21 cellular contexts compared by ENCODE assay signal in genomic region chr6:53906842-53907241, GRCh38.
DNase-seq lines count a peak whose midpoint lies in the region; ATAC-seq, FAIRE-seq and TF ChIP-seq lines count a peak whose summit lies in the region.
"Had no signal": no experiment of that assay in that cellular context is flagged by ENCODE, and none has a peak within 500 bp of the region (broad histone marks: within the 10 kb centered on the region; RNA-seq: fewer than 3 reads in every experiment).

No MANE protein-coding gene starts in this region.

- no peak overlapping the region for H3K4me3 ChIP-seq in dorsolateral prefrontal cortex
- H3K4me3 ChIP-seq in HepG2 (replicated peaks in 1 of 3; ENCODE audit: insufficient read depth in 1 of 3, low read depth in 2 of 3, low read length in 3 of 3), result no peak overlapping the region
- H3K4me3 ChIP-seq in upper lobe of right lung, result no peak overlapping the region
- no peak overlapping the region for H3K4me3 ChIP-seq in adrenal gland
- H3K4me3 ChIP-seq: cardiac muscle cell, right atrium auricular region, SK-N-MC had no signal

- CTCF ChIA-PET in HepG2 (lab: Yijun Ruan, JAX; ENCODE audit: low intra/inter-chr PET ratio, low total read pairs), result no interaction called here
- CTCF ChIA-PET in activated CD8-positive, alpha-beta memory T cell treated with anti-CD3 and anti-CD28 coated beads, Interleukin-2, amount 10 ng/mL, durations not matched to agents 7 days and 5 days (lab: Charles Lee), result no interaction called here

- FAIRE-seq in HepG2 (lab: Jason Lieb, UNC), result no peak

- no peak overlapping the region for H3K18ac ChIP-seq in H9 (ENCODE audit: insufficient read length, low read depth, low read length)

- no peak overlapping the region for H3K14ac ChIP-seq in H9 (ENCODE audit: insufficient read depth, low read length)

- H3T11ph ChIP-seq in H9 (ENCODE audit: low read length), result no peak overlapping the region

- TF ChIP-seq CTCF in H9 (conservative IDR thresholded peaks at IDR 0.05) (no peak), dorsolateral prefrontal cortex (IDR thresholded peaks at IDR 0.05 in 54 of 56, conservative IDR thresholded peaks at IDR 0.05 in 2 of 56; ENCODE audit: low read depth in 1 of 56, partially characterized antibody in 56 of 56) (no peak), HepG2 (CRISPR knock-in tag; IDR thresholded peaks at IDR 0.05) (no peak), upper lobe of right lung (IDR thresholded peaks at IDR 0.05) (no peak), adrenal gland (IDR thresholded peaks at IDR 0.05) (no peak)

- no TSS peak for BruUV-seq in HepG2 (replicated peaks; lab: Mats Ljungman, UMichigan)

- H3K27me3 ChIP-seq in H9 (ENCODE audit: insufficient read depth, low read length) (no peaks in the 10 kb centered on the region), dorsolateral prefrontal cortex (no peaks in the 10 kb centered on the region), HepG2 (ENCODE audit: control insufficient read depth in 1 of 2, insufficient read depth in 2 of 2, low read length in 2 of 2) (no peaks in the 10 kb centered on the region), upper lobe of right lung (no peaks in the 10 kb centered on the region), adrenal gland (no peaks in the 10 kb centered on the region)
- H3K27me3 ChIP-seq: BE2C, cardiac muscle cell, neutrophil, right atrium auricular region had no signal

- H3K23me2 ChIP-seq in H9 (ENCODE audit: insufficient read length, low read depth, low read length, poor library complexity, severe bottlenecking), result no peaks in the 10 kb centered on the region

- no peak for TF ChIP-seq RAD21 in HepG2 (CRISPR knock-in tag; IDR thresholded peaks at IDR 0.05)

- H2BK120ac ChIP-seq in H9 (ENCODE audit: low read depth, low read length, poor library complexity, severe bottlenecking), result no peak overlapping the region

- peaks cover 14 to 42% of the 10 kb centered on the region in 2 experiments for H3K36me3 ChIP-seq in HepG2 (replicated peaks in 1 of 2; ENCODE audit: control insufficient read depth in 1 of 2, insufficient read depth in 2 of 2, low read length in 2 of 2)
- no peaks in the 10 kb centered on the region for H3K36me3 ChIP-seq in upper lobe of right lung
- H3K36me3 ChIP-seq in adrenal gland (replicated peaks in 1 of 2), result no peaks in the 10 kb centered on the region
- H3K36me3 ChIP-seq: BE2C, cardiac muscle cell had no signal

- no peak overlapping the region for H3K23ac ChIP-seq in H9 (ENCODE audit: insufficient read length, low read depth, low read length)

- DNase-seq in H9 (no peak), dorsolateral prefrontal cortex (peak in 5 of 10 donors; percentile 9 to 62 (median 47)), HepG2 (ENCODE audit: low spot score) (no peak), upper lobe of right lung (no peak), adrenal gland (no peak), SIG-M5 (lab: John Stamatoyannopoulos, UW) (no peak)
- DNase-seq in activated CD8-positive, alpha-beta memory T cell treated with anti-CD3 and anti-CD28 coated beads, Interleukin-2, amount 10 ng/mL, durations not matched to agents 7 days and 5 days, result no peak
- DNase-seq: activated naive CD8-positive, alpha-beta T cell treated with anti-CD3 and anti-CD28 coated beads, Interleukin-2, amount 10 ng/mL, durations not matched to agents 7 days and 5 days; activated T-cell treated with anti-CD3 and anti-CD28 coated beads, Interleukin-2, amount 50 U/mL, for 72 hours; BE2C; Calu3; foreskin melanocyte; GDM1; NCI-H1436; NCI-H774; stimulated activated naive CD8-positive, alpha-beta T cell treated with anti-CD3 and anti-CD28 coated beads, Interleukin-15, Interleukin-2, amounts not matched to agents 100 U/mL and 50 U/mL, for 24 hours had no signal

- no CpG with 5 or more reads among the region's 3 CpGs for WGBS in H9 (ENCODE audit: extremely low coverage, insufficient read length, low lambda C conversion rate)
- 75% methylated on average over 3 of the region's 3 CpGs for WGBS in HepG2 (ENCODE audit: low lambda C conversion rate)
- WGBS in adrenal gland, 4 donors, result 55 to 81% (median 72%) methylated on average over 3 of the region's 3 CpGs

- TF ChIP-seq POLR2A in HepG2 (IDR thresholded peaks at IDR 0.05; ENCODE audit: insufficient read depth in 1 of 2, low read depth in 2 of 2, low read length in 2 of 2), result no peak
- no peak for TF ChIP-seq POLR2A in adrenal gland (IDR thresholded peaks at IDR 0.05)

- no peak overlapping the region for H3K56ac ChIP-seq in H9 (ENCODE audit: insufficient read length, low read depth, low read length)

- POLR2A ChIA-PET in HepG2 (lab: Yijun Ruan, JAX), result no interaction called here

- no peak overlapping the region for H4K5ac ChIP-seq in H9 (ENCODE audit: insufficient read length, low read depth, low read length)

- no peak overlapping the region for H4K91ac ChIP-seq in H9 (ENCODE audit: insufficient read length, low read depth, low read length)

- H4K8ac ChIP-seq in H9 (replicated peaks; ENCODE audit: insufficient read length, low read depth, low read length), result peak overlapping the region; percentile 29

- no peaks in the 10 kb centered on the region for H3K27me3 Mint-ChIP-seq in H9 (ENCODE audit: low read depth)
- no peaks in the 10 kb centered on the region for H3K27me3 Mint-ChIP-seq in activated CD8-positive, alpha-beta memory T cell treated with anti-CD3 and anti-CD28 coated beads, Interleukin-2, amount 10 ng/mL, durations not matched to agents 7 days and 5 days
- H3K27me3 Mint-ChIP-seq: activated naive CD8-positive, alpha-beta T cell treated with anti-CD3 and anti-CD28 coated beads, Interleukin-2, amount 10 ng/mL, durations not matched to agents 7 days and 5 days had no signal

- H3K4me1 ChIP-seq in H9 (ENCODE audit: insufficient read depth, low read length) (no peaks in the 10 kb centered on the region; the same call in 1 of the 2 replicates), HepG2 (ENCODE audit: insufficient read depth, low read length) (no peaks in the 10 kb centered on the region), upper lobe of right lung (no peaks in the 10 kb centered on the region), adrenal gland (replicated peaks in 1 of 2) (no peaks in the 10 kb centered on the region)
- H3K4me1 ChIP-seq: BE2C, right atrium auricular region had no signal

- no peak overlapping the region for H2AK5ac ChIP-seq in H9 (ENCODE audit: insufficient read length, low read length)

- H2BK20ac ChIP-seq in H9 (ENCODE audit: low read depth, low read length, poor library complexity, severe bottlenecking), result no peak overlapping the region

- H3K4me3 Mint-ChIP-seq in H9, result no peak overlapping the region
- no peak overlapping the region for H3K4me3 Mint-ChIP-seq in activated CD8-positive, alpha-beta memory T cell treated with anti-CD3 and anti-CD28 coated beads, Interleukin-2, amount 10 ng/mL, durations not matched to agents 7 days and 5 days
- H3K4me3 Mint-ChIP-seq: activated naive CD8-positive, alpha-beta T cell treated with anti-CD3 and anti-CD28 coated beads, Interleukin-2, amount 10 ng/mL, durations not matched to agents 7 days and 5 days; activated T-cell treated with anti-CD3 and anti-CD28 coated beads, Interleukin-2, amount 50 U/mL, for 72 hours had no signal

- no peak overlapping the region for H2BK5ac ChIP-seq in H9 (ENCODE audit: insufficient read length, low read length)

- H3K4me2 ChIP-seq in H9 (ENCODE audit: insufficient read depth, insufficient read length, low read length) (no peak overlapping the region), HepG2 (ENCODE audit: low read depth, low read length) (no peak overlapping the region)

- no peaks in the 10 kb centered on the region for H3K9me3 Mint-ChIP-seq in H9
- H3K9me3 Mint-ChIP-seq in activated CD8-positive, alpha-beta memory T cell treated with anti-CD3 and anti-CD28 coated beads, Interleukin-2, amount 10 ng/mL, durations not matched to agents 7 days and 5 days (ENCODE audit: low read depth), result no peaks in the 10 kb centered on the region
- H3K9me3 Mint-ChIP-seq: activated naive CD8-positive, alpha-beta T cell treated with anti-CD3 and anti-CD28 coated beads, Interleukin-2, amount 10 ng/mL, durations not matched to agents 7 days and 5 days; activated T-cell treated with anti-CD3 and anti-CD28 coated beads, Interleukin-2, amount 50 U/mL, for 72 hours had no signal

- no peak overlapping the region for H2BK15ac ChIP-seq in H9 (ENCODE audit: low read depth, low read length)

- H2AFZ ChIP-seq in H9 (ENCODE audit: low read length) (no peak overlapping the region), HepG2 (ENCODE audit: low read length) (no peak overlapping the region)

- peaks cover 12 to 18% of the 10 kb centered on the region in 2 experiments for H3K4me1 Mint-ChIP-seq in H9
- no peaks in the 10 kb centered on the region for H3K4me1 Mint-ChIP-seq in activated CD8-positive, alpha-beta memory T cell treated with anti-CD3 and anti-CD28 coated beads, Interleukin-2, amount 10 ng/mL, durations not matched to agents 7 days and 5 days
- H3K4me1 Mint-ChIP-seq: activated naive CD8-positive, alpha-beta T cell treated with anti-CD3 and anti-CD28 coated beads, Interleukin-2, amount 10 ng/mL, durations not matched to agents 7 days and 5 days had no signal

- H3K79me1 ChIP-seq in H9 (ENCODE audit: insufficient read depth, low read depth, low read length, poor library complexity, severe bottlenecking), result no peaks in the 10 kb centered on the region

- no peaks in the 10 kb centered on the region for H4K20me1 ChIP-seq in H9 (ENCODE audit: control insufficient read depth, insufficient read depth, insufficient read length)
- no peaks in the 10 kb centered on the region for H4K20me1 ChIP-seq in HepG2 (ENCODE audit: insufficient read depth, low read length)

- TF ChIP-seq EP300 in HepG2 (IDR thresholded peaks at IDR 0.05; ENCODE audit: low read depth in 2 of 2, low read length in 2 of 2) (no peak), HepG2 (CRISPR knock-in tag; IDR thresholded peaks at IDR 0.05; ENCODE audit: borderline replicate concordance) (no peak)

- no peaks in the 10 kb centered on the region for H3K79me2 ChIP-seq in H9 (ENCODE audit: insufficient read depth, low read length)
- no peaks in the 10 kb centered on the region for H3K79me2 ChIP-seq in HepG2 (ENCODE audit: insufficient read depth, low read length)

- H3K4ac ChIP-seq in H9 (ENCODE audit: low read depth, low read length), result no peak overlapping the region

- in situ Hi-C loops in HepG2 (cut with HindIII; ENCODE audit: extremely low pct_ligation_motif_present, low pct_unique_long_range_greater_than_20kb), result no loop called here

- intact Hi-C loops in dorsolateral prefrontal cortex (cut with DNase I), result loop anchor here in 1 of 2 donors (5.0 kb wide), 2 partner anchors 45 to 110 kb away; partner anchors contain the start of gene LRRC1
- intact Hi-C loops in HepG2 (cut with micrococcal nuclease; ENCODE audit: unreplicated experiment), result no loop called here
- intact Hi-C loops in upper lobe of right lung (cut with DNase I), result no loop called here
- intact Hi-C loops in adrenal gland (cut with DNase I), result no loop called here

- no peak overlapping the region for H3K27ac ChIP-seq in H9 (ENCODE audit: insufficient read length, low read depth, low read length)
- H3K27ac ChIP-seq in dorsolateral prefrontal cortex, result peak overlapping the region in 50 of 59 donors; percentile 2 to 99 (median 41)
- no peak overlapping the region for H3K27ac ChIP-seq in HepG2 (ENCODE audit: extremely low read length, insufficient read depth, low read length)
- no peak overlapping the region for H3K27ac ChIP-seq in upper lobe of right lung
- H3K27ac ChIP-seq in adrenal gland, result no peak overlapping the region
- H3K27ac ChIP-seq: cardiac muscle cell, neutrophil, right atrium auricular region, SK-N-MC had no signal

- H3K9ac ChIP-seq in H9 (ENCODE audit: extremely low read depth, insufficient read length, low read length) (no peak overlapping the region), HepG2 (ENCODE audit: insufficient read depth, low read depth, low read length) (no peak overlapping the region)

- peaks cover 5 to 9% (median 6%) of the 10 kb centered on the region in 3 experiments; a peak in 6 of 7 replicates for H3K36me3 Mint-ChIP-seq in H9 (ENCODE audit: insufficient read depth in 1 of 3, low read depth in 3 of 3)
- H3K36me3 Mint-ChIP-seq in activated CD8-positive, alpha-beta memory T cell treated with anti-CD3 and anti-CD28 coated beads, Interleukin-2, amount 10 ng/mL, durations not matched to agents 7 days and 5 days, result peaks cover 8% of the 10 kb centered on the region

- ATAC-seq in HepG2 (peak; percentile 47; the same call in 2 of the 3 replicates), upper lobe of right lung (peak; percentile 40)
- no peak for ATAC-seq in activated CD8-positive, alpha-beta memory T cell treated with anti-CD3 and anti-CD28 coated beads, Interleukin-2, amount 10 ng/mL, durations not matched to agents 7 days and 5 days
- ATAC-seq: activated CD4-positive, CD25-positive, alpha-beta regulatory T cell treated with anti-CD3 and anti-CD28 coated beads, Interleukin-2, amount 50 U/mL, for 24 hours; activated T-cell treated with anti-CD3 and anti-CD28 coated beads, Interleukin-2, amount 50 U/mL, for 72 hours; stimulated activated naive CD8-positive, alpha-beta T cell treated with anti-CD3 and anti-CD28 coated beads, Interleukin-15, Interleukin-2, amounts not matched to agents 100 U/mL and 50 U/mL, for 24 hours had no signal

- no peak overlapping the region for H2BK12ac ChIP-seq in H9 (ENCODE audit: insufficient read length, low read depth, low read length)

- no peak overlapping the region for H3K27ac Mint-ChIP-seq in H9
- no peak overlapping the region for H3K27ac Mint-ChIP-seq in activated CD8-positive, alpha-beta memory T cell treated with anti-CD3 and anti-CD28 coated beads, Interleukin-2, amount 10 ng/mL, durations not matched to agents 7 days and 5 days
- H3K27ac Mint-ChIP-seq: activated naive CD8-positive, alpha-beta T cell treated with anti-CD3 and anti-CD28 coated beads, Interleukin-2, amount 10 ng/mL, durations not matched to agents 7 days and 5 days; activated T-cell treated with anti-CD3 and anti-CD28 coated beads, Interleukin-2, amount 50 U/mL, for 72 hours had no signal

- H3K9me3 ChIP-seq in H9 (ENCODE audit: control insufficient read depth, low read depth, low read length) (no peaks in the 10 kb centered on the region), HepG2 (ENCODE audit: low read length) (no peaks in the 10 kb centered on the region), upper lobe of right lung (no peaks in the 10 kb centered on the region), adrenal gland (replicated peaks in 1 of 3) (no peaks in the 10 kb centered on the region)
- H3K9me3 ChIP-seq: BE2C, neutrophil, right atrium auricular region had no signal

Comparison
In these comparisons a context has a peak if more than half of its experiments do, and no peak if none do; other contexts are left out.
1. H3K27ac ChIP-seq: peak in dorsolateral prefrontal cortex (50 of 59); none in H9 (single experiment), HepG2 (single experiment), upper lobe of right lung (single experiment) and adrenal gland (0 of 5).